In the genomic region with DNA sequence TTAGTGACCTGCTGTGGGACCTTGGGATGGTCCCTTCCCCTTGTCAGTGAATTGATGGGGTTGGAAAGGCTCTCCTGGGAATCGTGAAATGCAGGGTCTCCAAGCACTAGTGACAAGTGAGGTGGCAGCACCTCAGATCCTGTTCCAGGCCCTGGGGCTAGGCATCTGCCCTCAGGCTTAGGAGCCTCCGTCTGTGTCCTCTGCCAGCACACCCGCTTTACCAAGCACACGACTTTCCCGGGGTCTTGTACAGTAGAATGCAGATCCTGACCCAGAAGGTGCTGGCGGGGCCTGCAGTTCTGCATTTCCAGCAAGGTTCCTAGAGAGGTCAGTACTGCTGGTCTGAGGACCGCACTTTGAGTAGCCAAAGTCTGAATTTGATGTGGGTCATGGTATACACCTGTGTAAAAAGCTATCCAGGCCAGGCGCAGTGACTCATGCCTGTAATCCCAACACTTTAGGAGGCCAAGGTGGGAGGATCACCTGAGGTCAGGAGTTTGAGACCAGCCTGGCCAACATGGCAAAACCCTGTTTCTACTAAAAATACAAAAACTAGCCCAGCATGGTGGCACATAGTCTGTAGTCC, we compare ENCODE assay signal across 1 cellular context.
TF ChIP-seq lines count a peak whose summit lies in the region.

No MANE protein-coding gene starts in this region.

TF ChIP-seq in H1, 55 proteins besides CTCF, POLR2A, EP300 and RAD21:
- TF ChIP-seq KDM5A (IDR thresholded peaks at IDR 0.05; ENCODE audit: low read length) = no peak
